Comparison of ENCODE assay signal across 19 cellular contexts in genomic region chr10:128191847-128192246, GRCh38.
A peak's percentile ranks its signal among the peaks of the same experiment; 100 is the strongest.
DNase-seq lines count a peak whose midpoint lies in the region; ATAC-seq and TF ChIP-seq lines count a peak whose summit lies in the region.
"Had no signal": no experiment of that assay in that cellular context is flagged by ENCODE, and none has a peak within 500 bp of the region (broad histone marks: within the 10 kb centered on the region; RNA-seq: fewer than 3 reads in every experiment).

No MANE protein-coding gene starts in this region.

- no peaks in the 10 kb centered on the region for H3K9me2 ChIP-seq in PC-3 (replicated peaks; ENCODE audit: low read length)
- H3K9me2 ChIP-seq: SK-N-SH had no signal

- H3K4me1 ChIP-seq in BLaER1 (peaks cover 88% of the 10 kb centered on the region), PC-3 (ENCODE audit: insufficient read depth, low read length) (peaks cover 14% of the 10 kb centered on the region), right atrium auricular region (no peaks in the 10 kb centered on the region)

- H3K9ac ChIP-seq in BLaER1 = peak overlapping the region; percentile 70
- H3K9ac ChIP-seq in PC-3 (ENCODE audit: low read length) = no peak overlapping the region
- H3K9ac ChIP-seq: SK-N-SH had no signal

- H3K9me3 ChIP-seq in BLaER1 (peaks cover 34% of the 10 kb centered on the region), PC-3 (ENCODE audit: low read length) (no peaks in the 10 kb centered on the region), right atrium auricular region (no peaks in the 10 kb centered on the region)
- H3K9me3 ChIP-seq: SK-N-SH had no signal

- H3K27me3 ChIP-seq in BLaER1 (no peaks in the 10 kb centered on the region), PC-3 (ENCODE audit: low read length) (no peaks in the 10 kb centered on the region), right atrium auricular region (no peaks in the 10 kb centered on the region)

- CTCF ChIA-PET in PC-3 (lab: Charles Lee) = interaction anchor here (0.6 kb wide), 1 partner anchor 20 kb away, joined by 4 read pairs; no protein-coding TSS in a partner anchor

- H3K36me3 ChIP-seq in BLaER1 (peaks cover 61% of the 10 kb centered on the region), PC-3 (ENCODE audit: low read depth, low read length) (no peaks in the 10 kb centered on the region), right atrium auricular region (no peaks in the 10 kb centered on the region)

- peak; percentile 98 for ATAC-seq in PC-3
- ATAC-seq in GM21447 (IDR thresholded peaks at IDR 0.05; ENCODE audit: unreplicated experiment) = no peak
- ATAC-seq: GM23338, K562 had no signal

- H3K79me2 ChIP-seq in PC-3 (ENCODE audit: low read length) = no peaks in the 10 kb centered on the region

- DNase-seq in DMS53 (lab: John Stamatoyannopoulos, UW) (peak; percentile 44), PC-3 (peak; percentile 86), epithelial cell of prostate (ENCODE audit: low read depth, low spot score) (peak; percentile 50), NCI-H146 treated with DMSO at 0.1 percent for 48 hours (lab: John Stamatoyannopoulos, UW; ENCODE audit: unreplicated experiment) (no peak), NCI-H146 (lab: John Stamatoyannopoulos, UW) (no peak), right atrium auricular region (ENCODE audit: low spot score) (no peak)
- DNase-seq: DMS79; NCI-H1092; NCI-H1694 treated with DMSO at 0.1 percent for 48 hours; NCI-H2171 treated with DMSO at 0.1 percent for 48 hours; NCI-H524; NK-92 treated with Interleukin-12 subunit alpha and Interleukin-12 subunit beta, amount 100 ng/mL, for 24 hours; PC-9; Right ventricle myocardium superior; SK-N-SH had no signal

- no peak overlapping the region for H2AFZ ChIP-seq in PC-3 (ENCODE audit: low read length)
- H2AFZ ChIP-seq: GM23338, PC-9 had no signal

- H3K27ac ChIP-seq in BLaER1 (peak overlapping the region; percentile 93), PC-3 (ENCODE audit: low read length) (peak overlapping the region; percentile 79), epithelial cell of prostate (no peak overlapping the region), right atrium auricular region (no peak overlapping the region)
- H3K27ac ChIP-seq: PC-9 had no signal

- H4K20me1 ChIP-seq in BLaER1 = no peaks in the 10 kb centered on the region
- no peaks in the 10 kb centered on the region for H4K20me1 ChIP-seq in PC-3 (ENCODE audit: low read length)

- H3K4me2 ChIP-seq in BLaER1 (peak overlapping the region; percentile 81), PC-3 (ENCODE audit: low read length) (peak overlapping the region; percentile 35; the same call in 1 of the 2 replicates)
- H3K4me2 ChIP-seq: GM23338, PC-9, SK-N-SH had no signal

- H3F3A ChIP-seq in PC-3 (ENCODE audit: low read length, unreplicated experiment) = no peaks in the 10 kb centered on the region

- no TSS peak for BruUV-seq in PC-3 (replicated peaks; lab: Mats Ljungman, UMichigan)

- POLR2A ChIA-PET in PC-3 (lab: Charles Lee; ENCODE audit: unreplicated experiment) = no interaction called here

- H3K4me3 ChIP-seq in BLaER1 = peak overlapping the region; percentile 38; the same call in 1 of the 2 replicates
- no peak overlapping the region for H3K4me3 ChIP-seq in PC-3 (ENCODE audit: low read length)
- no peak overlapping the region for H3K4me3 ChIP-seq in right atrium auricular region
- H3K4me3 ChIP-seq: GM23338, K562, PC-9 had no signal

- TF ChIP-seq CTCF in PC-3 (conservative IDR thresholded peaks at IDR 0.05; ENCODE audit: low read depth, low read length) (no peak), right atrium auricular region (IDR thresholded peaks at IDR 0.05) (no peak)

- intact Hi-C loops in PC-3 (cut with micrococcal nuclease) = no loop called here

Comparison
In these comparisons a context has a peak if more than half of its experiments do, and no peak if none do; other contexts are left out.
1. H3K27ac ChIP-seq: peak in BLaER1 (single experiment) and PC-3 (single experiment); none in epithelial cell of prostate (single experiment) and right atrium auricular region (0 of 2).
2. DNase-seq: peak in DMS53 (single experiment), PC-3 (single experiment) and epithelial cell of prostate (single experiment); none in NCI-H146 treated with DMSO at 0.1 percent for 48 hours (single experiment), NCI-H146 (single experiment) and right atrium auricular region (single experiment).